In genomic region chr4:83108101-83108861, GRCh38 we compare ENCODE assay signal across 1 cellular context.
A peak's percentile ranks its signal among the peaks of the same experiment; 100 is the strongest.
TF ChIP-seq lines count a peak whose summit lies in the region.

No MANE protein-coding gene starts in this region.

TF ChIP-seq in GM12878, 131 proteins besides CTCF, POLR2A, EP300 and RAD21:
- peak; percentile 77 for TF ChIP-seq POLR2AphosphoS5 (IDR thresholded peaks at IDR 0.05; ENCODE audit: low read length)
- peak; percentile 15; the same call in 1 of the 2 replicates for TF ChIP-seq IKZF1 (conservative IDR thresholded peaks at IDR 0.05)
- no peak for TF ChIP-seq EZH2 (IDR thresholded peaks at IDR 0.05; ENCODE audit: borderline replicate concordance, control insufficient read depth, low read depth, low read length)
- no peak for TF ChIP-seq BCL3 (IDR thresholded peaks at IDR 0.05; ENCODE audit: borderline replicate concordance, insufficient read depth, low read depth, low read length, poor library complexity, severe bottlenecking)
- 0 out of 2 replicates have a peak, but pooled peaks have one; percentile 21 for TF ChIP-seq RUNX3 (IDR thresholded peaks at IDR 0.05; ENCODE audit: low read length)
- TF ChIP-seq GABPA (IDR thresholded peaks at IDR 0.05; ENCODE audit: low read depth) = no peak
- TF ChIP-seq PRDM15 (CRISPR knock-in tag; IDR thresholded peaks at IDR 0.05) = no peak
- no peak for TF ChIP-seq CHD2 (IDR thresholded peaks at IDR 0.05; ENCODE audit: borderline replicate concordance, low read depth, low read length)
- TF ChIP-seq TCF3 (IDR thresholded peaks at IDR 0.05; ENCODE audit: borderline replicate concordance, insufficient read depth, low read depth, low read length) = no peak
